25 cellular contexts compared by ENCODE assay signal in the genomic region with DNA sequence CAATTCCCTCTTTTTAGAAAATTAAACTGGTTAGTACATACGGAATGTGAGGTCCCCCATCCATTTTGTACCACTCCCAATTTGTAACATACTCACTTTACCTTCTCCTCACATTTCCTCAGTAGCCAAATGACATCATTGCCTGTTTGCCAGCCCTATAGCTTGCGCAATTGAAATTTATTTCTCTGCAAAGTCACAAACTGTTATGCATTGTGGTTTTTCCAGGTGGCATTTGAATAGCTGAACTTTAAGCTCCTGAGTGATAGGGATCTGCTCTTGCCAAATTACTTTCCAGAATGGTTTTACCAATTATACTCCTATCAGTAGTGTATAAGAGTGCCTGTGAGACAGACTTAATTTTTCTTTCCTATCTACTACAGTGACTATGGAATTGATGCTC. TPM values are rescaled to one million over a fixed set of nuclear protein-coding genes. Genes with fewer than 3 reads are reported as not detected.
A peak's percentile ranks its signal among the peaks of the same experiment; 100 is the strongest.
DNase-seq lines count a peak whose midpoint lies in the region; ATAC-seq, FAIRE-seq and TF ChIP-seq lines count a peak whose summit lies in the region.
"Had no signal": no experiment of that assay in that cellular context is flagged by ENCODE, and none has a peak within 500 bp of the region (broad histone marks: within the 10 kb centered on the region; RNA-seq: fewer than 3 reads in every experiment).

No MANE protein-coding gene starts in this region.

- TF ChIP-seq CTCF in Caco-2 (IDR thresholded peaks at IDR 0.05; ENCODE audit: insufficient read depth in 1 of 2, low read depth in 1 of 2, low read length in 1 of 2, severe bottlenecking in 1 of 2, unreplicated experiment in 1 of 2) (no peak), K562 (IDR thresholded peaks at IDR 0.05 in 2 of 3, conservative IDR thresholded peaks at IDR 0.05 in 1 of 3; ENCODE audit: insufficient read depth in 2 of 3, low read depth in 1 of 3, low read length in 3 of 3) (no peak), foreskin fibroblast (IDR thresholded peaks at IDR 0.05; ENCODE audit: low read depth, low read length) (no peak)

- CTCF ChIA-PET in Caco-2 (lab: Charles Lee): no interaction called here
- CTCF ChIA-PET in K562 (lab: Yijun Ruan, JAX; ENCODE audit: low intra/inter-chr PET ratio): no interaction called here

- WGBS in K562 (ENCODE audit: insufficient coverage, low coverage, missing lambda C conversion rate): 17% methylated on average over 2 of the region's 2 CpGs

- H3K27ac Mint-ChIP-seq in Caco-2 (ENCODE audit: unreplicated experiment): peak overlapping the region; percentile 41
- H3K27ac Mint-ChIP-seq: activated naive CD4-positive, alpha-beta T cell treated with anti-CD3 and anti-CD28 coated beads, Interleukin-2, amount 50 U/mL, for 72 hours; activated T-helper 1 cell treated with anti-CD3 and anti-CD28 coated beads, Interleukin-12 subunit alpha, Interleukin-12 subunit beta, Interleukin-2, Interleukin-4 antibody, amounts not matched to agents 30 ng/mL and 10 ng/mL and 1 ng/mL, durations not matched to agents 14 hours and 24 hours and 36 hours; naive thymus-derived CD4-positive, alpha-beta T cell; stimulated activated effector memory CD8-positive, alpha-beta T cell treated with anti-CD3 and anti-CD28 coated beads, Interleukin-12 subunit alpha, Interleukin-12 subunit beta, amount 100 ng/mL, for 72 hours had no signal

- no peak overlapping the region for H3K4me2 ChIP-seq in K562 (ENCODE audit: insufficient read depth, low read length)

- H3K4me3 ChIP-seq in Caco-2 (ENCODE audit: low read depth, low read length) (no peak overlapping the region), K562 (no peak overlapping the region), foreskin fibroblast (ENCODE audit: low read depth in 1 of 2, low read length in 2 of 2) (no peak overlapping the region), SJCRH30 (no peak overlapping the region)
- H3K4me3 ChIP-seq: colonic mucosa, ovary had no signal

- H3K36me3 Mint-ChIP-seq in Caco-2 (ENCODE audit: insufficient read depth, unreplicated experiment): peaks cover 20% of the 10 kb centered on the region
- H3K36me3 Mint-ChIP-seq: activated naive CD4-positive, alpha-beta T cell treated with anti-CD3 and anti-CD28 coated beads, Interleukin-2, amount 50 U/mL, for 72 hours; naive thymus-derived CD4-positive, alpha-beta T cell; stimulated activated effector memory CD8-positive, alpha-beta T cell treated with anti-CD3 and anti-CD28 coated beads, Interleukin-12 subunit alpha, Interleukin-12 subunit beta, amount 100 ng/mL, for 72 hours had no signal

- H3K36me3 ChIP-seq in Caco-2 (ENCODE audit: control insufficient read depth, insufficient read depth, low read length) (no peaks in the 10 kb centered on the region), K562 (ENCODE audit: control insufficient read depth, insufficient read depth, low read length) (no peaks in the 10 kb centered on the region), SJCRH30 (no peaks in the 10 kb centered on the region)
- H3K36me3 ChIP-seq: colonic mucosa, ovary had no signal

- no peaks in the 10 kb centered on the region for H3K79me2 ChIP-seq in K562 (ENCODE audit: control insufficient read depth, insufficient read depth, low read length)

- no peak for TF ChIP-seq POLR2A in K562 (conservative IDR thresholded peaks at IDR 0.05)

- H3K4me1 ChIP-seq in Caco-2 (no peaks in the 10 kb centered on the region), K562 (replicated peaks in 1 of 2; ENCODE audit: control insufficient read depth in 2 of 2, insufficient read depth in 2 of 2, low read length in 2 of 2) (no peaks in the 10 kb centered on the region), SJCRH30 (no peaks in the 10 kb centered on the region)
- H3K4me1 ChIP-seq: colonic mucosa had no signal

- H3K27me3 Mint-ChIP-seq in Caco-2 (ENCODE audit: insufficient read depth, unreplicated experiment): no peaks in the 10 kb centered on the region

- H3K4me3 Mint-ChIP-seq in Caco-2 (ENCODE audit: unreplicated experiment): no peak overlapping the region
- H3K4me3 Mint-ChIP-seq: activated T-helper 1 cell treated with anti-CD3 and anti-CD28 coated beads, Interleukin-12 subunit alpha, Interleukin-12 subunit beta, Interleukin-2, Interleukin-4 antibody, amounts not matched to agents 30 ng/mL and 10 ng/mL and 1 ng/mL, durations not matched to agents 14 hours and 24 hours and 36 hours; naive thymus-derived CD4-positive, alpha-beta T cell; stimulated activated effector memory CD8-positive, alpha-beta T cell treated with anti-CD3 and anti-CD28 coated beads, Interleukin-12 subunit alpha, Interleukin-12 subunit beta, amount 100 ng/mL, for 72 hours had no signal

- ATAC-seq in K562 (no peak), GM21515 (IDR thresholded peaks at IDR 0.05; ENCODE audit: unreplicated experiment) (no peak)
- ATAC-seq: activated naive CD4-positive, alpha-beta T cell treated with anti-CD3 and anti-CD28 coated beads, Interleukin-2, amount 50 U/mL, for 72 hours; naive thymus-derived CD4-positive, alpha-beta T cell; sciatic nerve; stimulated activated effector memory CD8-positive, alpha-beta T cell treated with anti-CD3 and anti-CD28 coated beads, Interleukin-12 subunit alpha, Interleukin-12 subunit beta, amount 100 ng/mL, for 72 hours had no signal

- H3K27me3 ChIP-seq in Caco-2 (replicated peaks; ENCODE audit: control insufficient read depth, insufficient read depth, low read length): no peaks in the 10 kb centered on the region
- no peaks in the 10 kb centered on the region for H3K27me3 ChIP-seq in K562 (ENCODE audit: control insufficient read depth in 2 of 2, insufficient read depth in 2 of 2, low read length in 2 of 2)
- no peaks in the 10 kb centered on the region for H3K27me3 ChIP-seq in SJCRH30
- H3K27me3 ChIP-seq: colonic mucosa, ovary had no signal

- intact Hi-C loops in Caco-2 (cut with micrococcal nuclease; ENCODE audit: unreplicated experiment): no loop called here
- intact Hi-C loops in K562 (cut with micrococcal nuclease): no loop called here

- no peak overlapping the region for H3K9ac ChIP-seq in K562 (ENCODE audit: insufficient read depth in 1 of 2, low read depth in 2 of 2, low read length in 2 of 2)

- BruUV-seq in Caco-2 (replicated peaks; lab: Mats Ljungman, UMichigan): no TSS peak
- BruUV-seq in K562 (replicated peaks; lab: Mats Ljungman, UMichigan): no TSS peak

- H3K9me1 ChIP-seq in K562 (ENCODE audit: control insufficient read depth, insufficient read depth, low read length): no peaks in the 10 kb centered on the region

- DNase-seq in Caco-2 (no peak), K562 (ENCODE audit: extremely low read depth in 1 of 4, low spot score in 3 of 4) (no peak), foreskin fibroblast (peak; percentile 30 to 55), NCI-H1694 treated with DMSO at 0.1 percent for 48 hours (lab: John Stamatoyannopoulos, UW) (no peak), GM03348 (ENCODE audit: low spot score) (no peak), SJCRH30 (no peak)
- DNase-seq: activated CD4-positive, alpha-beta T cell treated with anti-CD3 and anti-CD28 coated beads for 4 hours; colonic mucosa; Karpas-422; kidney; mesendoderm; naive thymus-derived CD4-positive, alpha-beta T cell; NCI-H1417 treated with DMSO at 0.1 percent for 48 hours; NCI-H524; ovary; SW 1271 had no signal

- TF ChIP-seq RAD21 in Ishikawa (IDR thresholded peaks at IDR 0.05; ENCODE audit: low read depth) (no peak), K562 (CRISPR knock-in tag; conservative IDR thresholded peaks at IDR 0.05 in 1 of 2, IDR thresholded peaks at IDR 0.05 in 1 of 2) (no peak)

- FAIRE-seq in K562 (lab: Jason Lieb, UNC): no peak
- FAIRE-seq: frontal cortex, G401.6, kidney had no signal

- H3K4me1 Mint-ChIP-seq in Caco-2 (ENCODE audit: low read depth, unreplicated experiment): peaks cover 8% of the 10 kb centered on the region
- H3K4me1 Mint-ChIP-seq: naive thymus-derived CD4-positive, alpha-beta T cell; stimulated activated effector memory CD8-positive, alpha-beta T cell treated with anti-CD3 and anti-CD28 coated beads, Interleukin-12 subunit alpha, Interleukin-12 subunit beta, amount 100 ng/mL, for 72 hours had no signal

- H3K27ac ChIP-seq in K562 (ENCODE audit: extremely low read depth, low read depth, low read length) (no peak overlapping the region), SJCRH30 (no peak overlapping the region)
- H3K27ac ChIP-seq: C4-2B, colonic mucosa, ovary had no signal

- POLR2A ChIA-PET in Caco-2 (lab: Charles Lee) (no interaction called here), K562 (lab: Yijun Ruan, JAX) (no interaction called here)

- H2AFZ ChIP-seq in K562 (ENCODE audit: low read depth, low read length): no peak overlapping the region

- no peaks in the 10 kb centered on the region for H3K9me3 Mint-ChIP-seq in Caco-2 (ENCODE audit: unreplicated experiment)
- H3K9me3 Mint-ChIP-seq: activated naive CD4-positive, alpha-beta T cell treated with anti-CD3 and anti-CD28 coated beads, Interleukin-2, amount 50 U/mL, for 72 hours; activated T-helper 1 cell treated with anti-CD3 and anti-CD28 coated beads, Interleukin-12 subunit alpha, Interleukin-12 subunit beta, Interleukin-2, Interleukin-4 antibody, amounts not matched to agents 30 ng/mL and 10 ng/mL and 1 ng/mL, durations not matched to agents 14 hours and 24 hours and 36 hours; naive thymus-derived CD4-positive, alpha-beta T cell; stimulated activated effector memory CD8-positive, alpha-beta T cell treated with anti-CD3 and anti-CD28 coated beads, Interleukin-12 subunit alpha, Interleukin-12 subunit beta, amount 100 ng/mL, for 72 hours had no signal

- in situ Hi-C loops in K562 (cut with MboI): no loop called here

- TF ChIP-seq EP300 in Ishikawa (IDR thresholded peaks at IDR 0.05; ENCODE audit: borderline replicate concordance) (no peak), K562 (IDR thresholded peaks at IDR 0.05; ENCODE audit: low read length) (no peak)

- H4K20me1 ChIP-seq in K562 (replicated peaks; ENCODE audit: control insufficient read depth, insufficient read depth, low read length): no peaks in the 10 kb centered on the region

- H3K9me3 ChIP-seq in Caco-2: no peaks in the 10 kb centered on the region
- no peaks in the 10 kb centered on the region for H3K9me3 ChIP-seq in K562 (replicated peaks; ENCODE audit: control insufficient read depth, insufficient read depth, low read depth, low read length)
- no peaks in the 10 kb centered on the region for H3K9me3 ChIP-seq in SJCRH30 (replicated peaks)
- H3K9me3 ChIP-seq: colonic mucosa, ovary had no signal

RNA-seq across cellular contexts. Expression of gene COL4A5, which starts 7.7 kb away (rescaled TPM):
- total RNA-seq in Caco-2 (2022) (48.1 and 49.8 TPM in 2 replicates), K562 (2014; rRNA removed) (1.2 and 2.0 TPM in 2 replicates), K562 (2014; rRNA removed; fragmentation: Illumina TruSeq; extraction: Trizol) (1.1 and 1.5 TPM in 2 replicates), K562 (2015; rRNA removed; fragmentation: Illumina TruSeq; extraction: Trizol) (1.2 and 1.9 TPM in 2 replicates), K562 (2021) (1.7 and 1.9 TPM in 2 replicates)
- 8.8 TPM in 2 replicates for total RNA-seq in K562 (2011; cell fraction: chromatin; rRNA removed; ENCODE audit: low replicate concordance)
- total RNA-seq in K562 (2011; cell fraction: nucleolus; rRNA removed): 3.7 and 4.0 TPM in 2 replicates
- 6.9 and 10.3 TPM in 2 replicates for total RNA-seq in K562 (2011; cell fraction: nucleoplasm; rRNA removed)
- polyA plus RNA-seq in K562 (2011; rRNA removed) (1.7 and 2.5 TPM in 2 replicates), K562 (2014; fragmentation: Illumina TruSeq; extraction: Trizol) (1.2 and 1.9 TPM in 2 replicates), K562 (2014; fragmentation: Nextera tagmentation; extraction: Ambion mirVana) (under 1 TPM; 0.66 to 0.69 TPM), K562 (2014; rRNA removed) (1.8 and 2.3 TPM in 2 replicates)
- polyA plus RNA-seq in K562 (2011; cell fraction: cytosol; rRNA removed): 0.63 and 0.91 TPM in 2 replicates
- polyA plus RNA-seq in K562 (2011; cell fraction: nucleus; rRNA removed): 7.1 and 10.1 TPM in 2 replicates
- 1.5 and 3.2 TPM in 2 replicates for polyA plus RNA-seq in K562 (2012)
- 1.7 and 2.0 TPM in 2 replicates for polyA minus RNA-seq in K562 (2011; rRNA and poly(A)+ RNA removed)
- polyA minus RNA-seq in K562 (2011; cell fraction: cytosol; rRNA and poly(A)+ RNA removed): 0.73 and 0.76 TPM in 2 replicates
- polyA minus RNA-seq in K562 (2011; cell fraction: nucleus; rRNA and poly(A)+ RNA removed): 2.9 and 4.6 TPM in 2 replicates
- 6.4 and 9.5 TPM in 2 replicates for total RNA-seq in SJCRH30 (2014; rRNA removed; shearing (Covaris generic))
- total RNA-seq: activated naive CD4-positive, alpha-beta T cell treated with anti-CD3 and anti-CD28 coated beads, Interleukin-2, amount 50 U/mL, for 72 hours; activated T-helper 1 cell treated with anti-CD3 and anti-CD28 coated beads, Interleukin-12 subunit alpha, Interleukin-12 subunit beta, Interleukin-2, Interleukin-4 antibody, amounts not matched to agents 30 ng/mL and 10 ng/mL and 1 ng/mL, durations not matched to agents 14 hours and 24 hours and 36 hours; naive thymus-derived CD4-positive, alpha-beta T cell had no signal
- polyA plus RNA-seq: naive thymus-derived CD4-positive, alpha-beta T cell had no signal

RNA-seq across cellular contexts. Expression of gene COL4A6, which starts 9.1 kb away (rescaled TPM):
- 15.9 and 16.0 TPM in 2 replicates for total RNA-seq in Caco-2 (2022)
- 0.09 TPM in 1 of 2 replicates, not detected in the other for total RNA-seq in K562 (2011; cell fraction: chromatin; rRNA removed; ENCODE audit: low replicate concordance)
- total RNA-seq in K562 (2011; cell fraction: nucleolus; rRNA removed): not detected in 2 replicates
- not detected in 2 replicates for total RNA-seq in K562 (2011; cell fraction: nucleoplasm; rRNA removed)
- 0.05 TPM in 1 of 2 replicates, not detected in the other for total RNA-seq in K562 (2014; rRNA removed)
- not detected in 2 replicates for total RNA-seq in K562 (2014; rRNA removed; fragmentation: Illumina TruSeq; extraction: Trizol)
- total RNA-seq in K562 (2015; rRNA removed; fragmentation: Illumina TruSeq; extraction: Trizol): not detected in 2 replicates
- 0.02 and 0.09 TPM in 2 replicates for total RNA-seq in K562 (2021)
- polyA plus RNA-seq in K562 (2011; rRNA removed): not detected in 2 replicates
- 0.01 TPM in 1 of 2 replicates, not detected in the other for polyA plus RNA-seq in K562 (2011; cell fraction: cytosol; rRNA removed)
- 0.03 and 0.10 TPM in 2 replicates for polyA plus RNA-seq in K562 (2011; cell fraction: nucleus; rRNA removed)
- 0.03 and 0.05 TPM in 2 replicates for polyA plus RNA-seq in K562 (2012)
- polyA plus RNA-seq in K562 (2014; fragmentation: Illumina TruSeq; extraction: Trizol): not detected in 2 replicates
- polyA plus RNA-seq in K562 (2014; fragmentation: Nextera tagmentation; extraction: Ambion mirVana): not detected
- not detected in 2 replicates for polyA plus RNA-seq in K562 (2014; rRNA removed)
- polyA minus RNA-seq in K562 (2011; rRNA and poly(A)+ RNA removed): not detected in 2 replicates
- polyA minus RNA-seq in K562 (2011; cell fraction: cytosol; rRNA and poly(A)+ RNA removed): 0.57 and 0.73 TPM in 2 replicates
- polyA minus RNA-seq in K562 (2011; cell fraction: nucleus; rRNA and poly(A)+ RNA removed): under 0.01 and 0.13 TPM in 2 replicates
- 0.15 and 0.18 TPM in 2 replicates for total RNA-seq in SJCRH30 (2014; rRNA removed; shearing (Covaris generic))
- total RNA-seq: activated naive CD4-positive, alpha-beta T cell treated with anti-CD3 and anti-CD28 coated beads, Interleukin-2, amount 50 U/mL, for 72 hours; activated T-helper 1 cell treated with anti-CD3 and anti-CD28 coated beads, Interleukin-12 subunit alpha, Interleukin-12 subunit beta, Interleukin-2, Interleukin-4 antibody, amounts not matched to agents 30 ng/mL and 10 ng/mL and 1 ng/mL, durations not matched to agents 14 hours and 24 hours and 36 hours; naive thymus-derived CD4-positive, alpha-beta T cell had no signal
- polyA plus RNA-seq: naive thymus-derived CD4-positive, alpha-beta T cell had no signal

Comparison
In these comparisons a context has a peak if more than half of its experiments do, and no peak if none do; other contexts are left out.
1. DNase-seq: peak in foreskin fibroblast (2 of 2); none in Caco-2 (0 of 2), K562 (0 of 4), NCI-H1694 treated with DMSO at 0.1 percent for 48 hours (single experiment), GM03348 (single experiment) and SJCRH30 (0 of 2).
2. RNA of gene COL4A6, which starts 9.1 kb away (total RNA-seq): 15.9 to 16.0 TPM in Caco-2; 0.15 to 0.18 TPM in SJCRH30 and 0.02 to 0.09 TPM in K562; every median in the first group is over 10 times any median in the second.